1 cellular context compared by ENCODE assay signal in genomic region chr5:176384991-176385390, GRCh38.
TF ChIP-seq lines count a peak whose summit lies in the region.

No MANE protein-coding gene starts in this region.

TF ChIP-seq in GM12878, 131 proteins besides CTCF, POLR2A, EP300 and RAD21:
- no peak for TF ChIP-seq RAD51 (IDR thresholded peaks at IDR 0.05)
- TF ChIP-seq TAF1 (IDR thresholded peaks at IDR 0.05; ENCODE audit: borderline replicate concordance, low read depth, low read length), result no peak
- TF ChIP-seq ZSCAN29 (IDR thresholded peaks at IDR 0.05), result no peak
- TF ChIP-seq RUNX3 (IDR thresholded peaks at IDR 0.05; ENCODE audit: low read length), result no peak
- TF ChIP-seq IKZF2 (IDR thresholded peaks at IDR 0.05), result no peak
- TF ChIP-seq ZNF274 (IDR thresholded peaks at IDR 0.05; ENCODE audit: insufficient read depth, insufficient read length), result no peak
- TF ChIP-seq ZNF207 (IDR thresholded peaks at IDR 0.05; ENCODE audit: borderline replicate concordance), result no peak
